Comparison of ENCODE assay signal across 10 cellular contexts in the genomic region with DNA sequence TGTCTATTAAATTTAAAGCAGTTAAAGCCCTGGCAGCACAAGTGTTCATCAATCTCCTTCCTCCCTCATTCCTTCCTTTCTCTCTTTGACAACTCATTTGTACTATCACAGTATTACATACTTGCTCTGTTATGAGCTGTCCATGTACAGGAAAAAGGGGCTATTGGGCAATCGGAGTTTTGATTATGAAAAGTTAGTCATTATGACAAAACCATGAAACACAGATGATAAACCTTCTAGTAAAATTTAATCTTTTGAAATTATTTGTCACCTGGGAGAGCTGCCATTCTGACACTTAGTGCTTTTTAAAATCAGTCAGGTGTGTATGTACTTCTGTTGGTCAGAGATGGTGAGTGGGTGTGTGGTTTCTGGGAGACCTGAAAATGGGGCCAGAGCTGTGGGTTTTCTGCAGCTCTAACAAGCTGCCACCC. TPM values are rescaled to one million over a fixed set of nuclear protein-coding genes. Genes with fewer than 3 reads are reported as not detected.
DNase-seq lines count a peak whose midpoint lies in the region; ATAC-seq, FAIRE-seq and TF ChIP-seq lines count a peak whose summit lies in the region.
"Had no signal": no experiment of that assay in that cellular context is flagged by ENCODE, and none has a peak within 500 bp of the region (broad histone marks: within the 10 kb centered on the region; RNA-seq: fewer than 3 reads in every experiment).

No MANE protein-coding gene starts in this region.

- SMC1A ChIA-PET in GM12878 (lab: Charles Lee; ENCODE audit: uncharacterized antibody, unreplicated experiment) = interaction anchor here (0.6 to 2.4 kb wide), 7 partner anchors 11 to 37 kb away, joined by 3 to 10 read pairs (median 5); no protein-coding TSS in a partner anchor

- POLR2A ChIA-PET in GM12878 (lab: Charles Lee) = interaction anchor here (0.5 to 1.1 kb wide), 5 partner anchors 13 to 276 kb away, joined by 3 to 6 read pairs (median 4); no protein-coding TSS in a partner anchor

- no peak overlapping the region for H2AFZ ChIP-seq in ACC112 (ENCODE audit: low read length, unreplicated experiment)
- no peak overlapping the region for H2AFZ ChIP-seq in GM12878 (ENCODE audit: control insufficient read depth, low read depth, low read length)

- H3K36me3 ChIP-seq in ACC112 (ENCODE audit: insufficient read depth, low read length) = no peaks in the 10 kb centered on the region
- no peaks in the 10 kb centered on the region; a peak in 1 of 4 replicates for H3K36me3 ChIP-seq in GM12878 (ENCODE audit: control insufficient read depth in 2 of 2, insufficient read depth in 2 of 2, low read length in 1 of 2)
- H3K36me3 ChIP-seq: adrenal gland had no signal

- H4K20me1 ChIP-seq in GM12878 (ENCODE audit: control insufficient read depth, insufficient read depth) = no peaks in the 10 kb centered on the region

- DNase-seq in GM12878 (ENCODE audit: low read depth, low spot score) = no peak
- DNase-seq in medulla oblongata (ENCODE audit: extremely low spot score) = peak; percentile 28
- DNase-seq in NCI-H2029 treated with DMSO at 0.1 percent for 48 hours (lab: John Stamatoyannopoulos, UW) = no peak
- no peak for DNase-seq in activated effector memory CD4-positive, alpha-beta T cell treated with Interleukin-2 at 50 U/mL for 16 hours
- DNase-seq: NCI-H1436 had no signal

- RAD21 ChIA-PET in GM12878 (lab: Charles Lee; ENCODE audit: unreplicated experiment) = interaction anchor here (0.9 to 1.1 kb wide), 3 partner anchors 16 to 92 kb away, joined by 3 to 4 read pairs (median 3); no protein-coding TSS in a partner anchor

- H3K4me3 ChIP-seq in ACC112 (ENCODE audit: low read depth, low read length) (peak overlapping the region; percentile 45), GM12878 (no peak overlapping the region)
- H3K4me3 ChIP-seq: adrenal gland had no signal

- H3K27ac ChIP-seq in ACC112 (ENCODE audit: low read depth, low read length) (peak overlapping the region; percentile 90), GM12878 (ENCODE audit: control insufficient read depth, insufficient read depth) (no peak overlapping the region)

- CTCF ChIA-PET in GM12878 (lab: Yijun Ruan, JAX) = interaction anchor here (1.2 kb wide), 1 partner anchor 18 kb away, joined by 6 read pairs; no protein-coding TSS in a partner anchor

- no peak for FAIRE-seq in GM12878 (lab: Jason Lieb, UNC)

- peaks cover 87% of the 10 kb centered on the region for H3K4me1 ChIP-seq in ACC112 (ENCODE audit: control insufficient read depth, insufficient read depth, low read length, unreplicated experiment)
- no peaks in the 10 kb centered on the region for H3K4me1 ChIP-seq in GM12878 (ENCODE audit: control insufficient read depth, insufficient read depth, low read length)

- H3K9me3 ChIP-seq in GM12878 (replicated peaks; ENCODE audit: control insufficient read depth, insufficient read depth, low read length) = no peaks in the 10 kb centered on the region
- H3K9me3 ChIP-seq: adrenal gland had no signal

- TF ChIP-seq CTCF in GM12878 (IDR thresholded peaks at IDR 0.05 in 2 of 3, conservative IDR thresholded peaks at IDR 0.05 in 1 of 3; ENCODE audit: control insufficient read depth in 2 of 3, extremely low read depth in 1 of 3, insufficient read depth in 1 of 3, low read depth in 3 of 3, low read length in 3 of 3) = no peak

- H3K4me2 ChIP-seq in GM12878 (ENCODE audit: control insufficient read depth, insufficient read depth) = no peak overlapping the region

- ATAC-seq in HG02885 (IDR thresholded peaks at IDR 0.05; ENCODE audit: poor library complexity, unreplicated experiment) = peak; percentile 41
- ATAC-seq in GM12878 = peak; percentile 58
- no peak for ATAC-seq in HG03108 (IDR thresholded peaks at IDR 0.05; ENCODE audit: unreplicated experiment)
- ATAC-seq in GM19035 (IDR thresholded peaks at IDR 0.05; ENCODE audit: unreplicated experiment) = no peak

- intact Hi-C loops in GM12878 (cut with micrococcal nuclease; ENCODE audit: unreplicated experiment) = no loop called here

- WGBS in GM12878 (ENCODE audit: insufficient coverage, insufficient replicate concordance, low lambda C conversion rate, missing lambda C conversion rate) = 0% methylated on average over 1 of the region's 1 CpG

- no peak overlapping the region for H3K9ac ChIP-seq in GM12878 (ENCODE audit: control insufficient read depth, insufficient read depth, low read length)

- no peak for TF ChIP-seq EP300 in GM12878 (IDR thresholded peaks at IDR 0.05; ENCODE audit: borderline replicate concordance in 1 of 2, control insufficient read depth in 1 of 2, low read depth in 2 of 2, low read length in 2 of 2)

- TF ChIP-seq POLR2A in GM12878 (IDR thresholded peaks at IDR 0.05; ENCODE audit: low read depth, low read length) = no peak

- in situ Hi-C loops in GM12878 (cut with MboI) = no loop called here

- no TSS peak for BruUV-seq in GM12878 (replicated peaks; lab: Mats Ljungman, UMichigan)

- no peak for TF ChIP-seq RAD21 in GM12878 (IDR thresholded peaks at IDR 0.05; ENCODE audit: insufficient read depth, low read depth, low read length)

- H3K79me2 ChIP-seq in ACC112 (ENCODE audit: control insufficient read depth, insufficient read depth, low read length, unreplicated experiment) (peaks cover 92% of the 10 kb centered on the region), GM12878 (ENCODE audit: control insufficient read depth, insufficient read depth, low read length) (no peaks in the 10 kb centered on the region)

- H3K27me3 ChIP-seq in ACC112 (ENCODE audit: insufficient read depth, low read length) (no peaks in the 10 kb centered on the region), GM12878 (replicated peaks in 1 of 2; ENCODE audit: control insufficient read depth in 2 of 2, insufficient read depth in 2 of 2, low read length in 1 of 2) (no peaks in the 10 kb centered on the region)
- H3K27me3 ChIP-seq: adrenal gland had no signal

TF ChIP-seq in GM12878, 131 proteins besides CTCF, POLR2A, EP300 and RAD21 (continues in another document):
- TF ChIP-seq ZNF274 (IDR thresholded peaks at IDR 0.05; ENCODE audit: insufficient read depth, insufficient read length) (no peak), CHD4 (IDR thresholded peaks at IDR 0.05) (no peak), IRF4 (IDR thresholded peaks at IDR 0.05; ENCODE audit: low read depth, low read length) (no peak), BHLHE40 (IDR thresholded peaks at IDR 0.05; ENCODE audit: borderline replicate concordance in 1 of 2, low read depth in 2 of 2, low read length in 1 of 2) (no peak), POLR2AphosphoS5 (IDR thresholded peaks at IDR 0.05; ENCODE audit: low read length) (no peak)
- TF ChIP-seq, protein P1, sequence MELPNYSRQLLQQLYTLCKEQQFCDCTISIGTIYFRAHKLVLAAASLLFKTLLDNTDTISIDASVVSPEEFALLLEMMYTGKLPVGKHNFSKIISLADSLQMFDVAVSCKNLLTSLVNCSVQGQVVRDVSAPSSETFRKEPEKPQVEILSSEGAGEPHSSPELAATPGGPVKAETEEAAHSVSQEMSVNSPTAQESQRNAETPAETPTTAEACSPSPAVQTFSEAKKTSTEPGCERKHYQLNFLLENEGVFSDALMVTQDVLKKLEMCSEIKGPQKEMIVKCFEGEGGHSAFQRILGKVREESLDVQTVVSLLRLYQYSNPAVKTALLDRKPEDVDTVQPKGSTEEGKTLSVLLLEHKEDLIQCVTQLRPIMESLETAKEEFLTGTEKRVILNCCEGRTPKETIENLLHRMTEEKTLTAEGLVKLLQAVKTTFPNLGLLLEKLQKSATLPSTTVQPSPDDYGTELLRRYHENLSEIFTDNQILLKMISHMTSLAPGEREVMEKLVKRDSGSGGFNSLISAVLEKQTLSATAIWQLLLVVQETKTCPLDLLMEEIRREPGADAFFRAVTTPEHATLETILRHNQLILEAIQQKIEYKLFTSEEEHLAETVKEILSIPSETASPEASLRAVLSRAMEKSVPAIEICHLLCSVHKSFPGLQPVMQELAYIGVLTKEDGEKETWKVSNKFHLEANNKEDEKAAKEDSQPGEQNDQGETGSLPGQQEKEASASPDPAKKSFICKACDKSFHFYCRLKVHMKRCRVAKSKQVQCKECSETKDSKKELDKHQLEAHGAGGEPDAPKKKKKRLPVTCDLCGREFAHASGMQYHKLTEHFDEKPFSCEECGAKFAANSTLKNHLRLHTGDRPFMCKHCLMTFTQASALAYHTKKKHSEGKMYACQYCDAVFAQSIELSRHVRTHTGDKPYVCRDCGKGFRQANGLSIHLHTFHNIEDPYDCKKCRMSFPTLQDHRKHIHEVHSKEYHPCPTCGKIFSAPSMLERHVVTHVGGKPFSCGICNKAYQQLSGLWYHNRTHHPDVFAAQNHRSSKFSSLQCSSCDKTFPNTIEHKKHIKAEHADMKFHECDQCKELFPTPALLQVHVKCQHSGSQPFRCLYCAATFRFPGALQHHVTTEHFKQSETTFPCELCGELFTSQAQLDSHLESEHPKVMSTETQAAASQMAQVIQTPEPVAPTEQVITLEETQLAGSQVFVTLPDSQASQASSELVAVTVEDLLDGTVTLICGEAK (IDR thresholded peaks at IDR 0.05; ENCODE audit: borderline replicate concordance) = no peak

RNA-seq across cellular contexts. Expression of a gene that starts 39.4 kb away (rescaled TPM):
- 37.7 and 39.0 TPM in 2 replicates for total RNA-seq in GM12878 (2013; cell fraction: nucleolus; rRNA removed)
- 9.0 and 9.2 TPM in 2 replicates for total RNA-seq in GM12878 (2014; rRNA removed)
- total RNA-seq in GM12878 (2014; rRNA removed; fragmentation: Illumina TruSeq; extraction: Trizol) = 10.4 and 12.1 TPM in 2 replicates
- 17.2 and 19.8 TPM in 2 replicates for total RNA-seq in GM12878 (2021)
- 1.1 TPM for polyA plus RNA-seq in GM12878 (2011; ENCODE audit: low read depth)
- polyA plus RNA-seq in GM12878 (2011; rRNA removed) = 45.7 and 50.4 TPM in 2 replicates
- polyA plus RNA-seq in GM12878 (2011; cell fraction: cytosol; rRNA removed) = 38.5 and 40.0 TPM in 2 replicates
- 113 and 120 TPM in 2 replicates for polyA plus RNA-seq in GM12878 (2011; cell fraction: nucleus; rRNA removed)
- polyA plus RNA-seq in GM12878 (2012) = 1.4 and 1.6 TPM in 2 replicates
- 17.9 and 18.9 TPM in 2 replicates for polyA plus RNA-seq in GM12878 (2014; fragmentation: Illumina TruSeq; extraction: Trizol)
- 1 to 10 TPM; 1.9 to 2.5 TPM for polyA plus RNA-seq in GM12878 (2014; fragmentation: Nextera tagmentation; extraction: Ambion mirVana)
- polyA plus RNA-seq in GM12878 (2014; rRNA removed) = 12.4 and 13.1 TPM in 2 replicates
- 1 to 10 TPM; 2.6 to 2.9 TPM for polyA plus RNA-seq in GM12878 (2016; fragmentation: Nextera tagmentation; extraction: Ambion mirVana)
- polyA minus RNA-seq in GM12878 (2011; rRNA and poly(A)+ RNA removed) = 94.8 and 109 TPM in 2 replicates
- 26.1 and 26.6 TPM in 2 replicates for polyA minus RNA-seq in GM12878 (2011; cell fraction: cytosol; rRNA and poly(A)+ RNA removed)
- 133 and 207 TPM in 2 replicates for polyA minus RNA-seq in GM12878 (2011; cell fraction: nucleus; rRNA and poly(A)+ RNA removed)

Comparison
In these comparisons a context has a peak if more than half of its experiments do, and no peak if none do; other contexts are left out.
1. ATAC-seq: peak in HG02885 (single experiment) and GM12878 (single experiment); none in HG03108 (single experiment) and GM19035 (single experiment).